27 cellular contexts compared by ENCODE assay signal in the genomic region with DNA sequence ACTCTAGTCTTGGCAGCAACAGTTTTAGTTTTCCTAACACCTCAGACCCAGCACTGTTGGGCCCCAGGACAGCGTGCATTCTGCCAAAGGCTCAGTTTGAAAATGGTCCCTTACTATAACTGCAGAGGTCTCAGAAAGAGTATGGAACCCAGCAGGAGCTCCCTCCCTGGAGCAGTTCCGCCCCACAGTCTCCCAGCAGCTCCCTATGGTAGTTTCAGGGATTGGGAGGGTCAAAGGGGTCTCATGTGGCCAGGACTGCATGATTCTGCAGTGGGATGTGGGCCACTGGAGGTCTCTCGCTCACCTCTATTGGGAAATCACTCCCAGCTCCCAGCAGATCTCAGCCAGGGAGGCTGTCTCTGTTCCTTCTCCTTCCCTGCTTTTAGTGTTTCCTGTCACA. TPM values are rescaled to one million over a fixed set of nuclear protein-coding genes. Genes with fewer than 3 reads are reported as not detected.
"Had no signal": no experiment of that assay in that cellular context is flagged by ENCODE, and none has a peak within 500 bp of the region (broad histone marks: within the 10 kb centered on the region; RNA-seq: fewer than 3 reads in every experiment).

No MANE protein-coding gene starts in this region.

- H3K4me3 Mint-ChIP-seq: activated CD4-positive, alpha-beta memory T cell treated with anti-CD3 and anti-CD28 coated beads, Interleukin-2, amount 10 ng/mL, durations not matched to agents 7 days and 5 days; activated CD4-positive, alpha-beta T cell treated with anti-CD3 and anti-CD28 coated beads, Interleukin-2, amount 10 ng/mL, durations not matched to agents 24 days and 14 days; activated naive CD4-positive, alpha-beta T cell treated with anti-CD3 and anti-CD28 coated beads, Interleukin-2, amount 50 U/mL, for 24 hours; activated T-helper 1 cell treated with anti-CD3 and anti-CD28 coated beads, Interleukin-12 subunit alpha, Interleukin-12 subunit beta, Interleukin-2, Interleukin-4 antibody, amounts not matched to agents 30 ng/mL and 10 ng/mL and 1 ng/mL, durations not matched to agents 14 hours and 24 hours and 36 hours; neural progenitor cell; T-helper 1 cell treated with Interleukin-12 subunit alpha and Interleukin-12 subunit beta and Interleukin-4 antibody, amounts not matched to agents 30 μg/mL and 1 μg/mL, for 36 hours had no signal

- H3K36me3 Mint-ChIP-seq: neural progenitor cell had no signal

- H3K27me3 Mint-ChIP-seq: activated naive CD4-positive, alpha-beta T cell treated with anti-CD3 and anti-CD28 coated beads, Interleukin-2, amount 50 U/mL, for 24 hours; progenitor cell of endocrine pancreas; stimulated activated naive CD8-positive, alpha-beta T cell treated with anti-CD3 and anti-CD28 coated beads, Interleukin-15, amount 100 ng/mL, for 72 hours had no signal

- DNase-seq: activated CD4-positive, alpha-beta memory T cell treated with anti-CD3 and anti-CD28 coated beads, Interleukin-2, amount 10 ng/mL, durations not matched to agents 7 days and 5 days; activated CD4-positive, alpha-beta T cell treated with anti-CD3 and anti-CD28 coated beads, Interleukin-2, amount 10 ng/mL, durations not matched to agents 24 days and 14 days; activated CD4-positive, CD25-positive, alpha-beta regulatory T cell; activated gamma-delta T cell; amniotic stem cell; foreskin fibroblast; heart right ventricle; left colon; mesenchymal stem cell; mucosa of descending colon; retina; sigmoid colon; stimulated activated CD4-positive, alpha-beta T cell treated with anti-CD3 and anti-CD28 coated beads, Interleukin-2, amount 100 ng/mL, for 48 hours; stimulated activated naive CD8-positive, alpha-beta T cell treated with anti-CD3 and anti-CD28 coated beads, Interleukin-15, amount 100 ng/mL, for 72 hours; tibial artery had no signal

- H3K27me3 ChIP-seq: breast epithelium, neural progenitor cell, sigmoid colon had no signal

- H3K27ac Mint-ChIP-seq: activated CD4-positive, alpha-beta memory T cell treated with anti-CD3 and anti-CD28 coated beads, Interleukin-2, amount 10 ng/mL, durations not matched to agents 7 days and 5 days; activated CD4-positive, alpha-beta T cell treated with anti-CD3 and anti-CD28 coated beads, Interleukin-2, amount 10 ng/mL, durations not matched to agents 24 days and 14 days; activated T-helper 1 cell treated with anti-CD3 and anti-CD28 coated beads, Interleukin-12 subunit alpha, Interleukin-12 subunit beta, Interleukin-2, Interleukin-4 antibody, amounts not matched to agents 30 ng/mL and 10 ng/mL and 1 ng/mL, durations not matched to agents 14 hours and 24 hours and 36 hours; neural progenitor cell; progenitor cell of endocrine pancreas; T-helper 1 cell treated with Interleukin-12 subunit alpha and Interleukin-12 subunit beta and Interleukin-4 antibody, amounts not matched to agents 30 μg/mL and 1 μg/mL, for 36 hours had no signal

- H3K4me1 Mint-ChIP-seq: neural progenitor cell had no signal

- H3K27ac ChIP-seq: breast epithelium, heart right ventricle, neural progenitor cell, sigmoid colon, tibial artery had no signal

- H3K4me3 ChIP-seq: breast epithelium, heart right ventricle, mucosa of descending colon, neural progenitor cell, sigmoid colon, smooth muscle cell, tibial artery had no signal

- ATAC-seq: heart right ventricle; left colon; mucosa of descending colon; stimulated activated naive CD8-positive, alpha-beta T cell treated with anti-CD3 and anti-CD28 coated beads, Interleukin-15, amount 100 ng/mL, for 72 hours had no signal

- H3K4me1 ChIP-seq: breast epithelium, heart right ventricle, neural progenitor cell, sigmoid colon, tibial artery had no signal

- H3K36me3 ChIP-seq: breast epithelium, heart right ventricle, neural progenitor cell, sigmoid colon, tibial artery had no signal

- H2AFZ ChIP-seq: neural progenitor cell had no signal

- H3K4me2 ChIP-seq: neural progenitor cell, smooth muscle cell had no signal

- FAIRE-seq: endometrium, keratinocyte had no signal

RNA-seq across cellular contexts. Expression of a gene that starts 12.3 kb away (rescaled TPM):
- total RNA-seq: cerebellum, epithelial cell of proximal tubule, fibroblast of lung, progenitor cell of endocrine pancreas, smooth muscle cell had no signal
- polyA plus RNA-seq: fibroblast of lung, keratinocyte, smooth muscle cell had no signal

RNA-seq across cellular contexts. Expression of a gene that starts 54.4 kb away (rescaled TPM):
- total RNA-seq: activated CD4-positive, alpha-beta T cell treated with anti-CD3 and anti-CD28 coated beads, Interleukin-2, amount 10 ng/mL, durations not matched to agents 24 days and 14 days; cerebellum; epithelial cell of proximal tubule; fibroblast of lung; progenitor cell of endocrine pancreas had no signal
- polyA plus RNA-seq: fibroblast of lung, keratinocyte, smooth muscle cell had no signal
